In the genomic region with DNA sequence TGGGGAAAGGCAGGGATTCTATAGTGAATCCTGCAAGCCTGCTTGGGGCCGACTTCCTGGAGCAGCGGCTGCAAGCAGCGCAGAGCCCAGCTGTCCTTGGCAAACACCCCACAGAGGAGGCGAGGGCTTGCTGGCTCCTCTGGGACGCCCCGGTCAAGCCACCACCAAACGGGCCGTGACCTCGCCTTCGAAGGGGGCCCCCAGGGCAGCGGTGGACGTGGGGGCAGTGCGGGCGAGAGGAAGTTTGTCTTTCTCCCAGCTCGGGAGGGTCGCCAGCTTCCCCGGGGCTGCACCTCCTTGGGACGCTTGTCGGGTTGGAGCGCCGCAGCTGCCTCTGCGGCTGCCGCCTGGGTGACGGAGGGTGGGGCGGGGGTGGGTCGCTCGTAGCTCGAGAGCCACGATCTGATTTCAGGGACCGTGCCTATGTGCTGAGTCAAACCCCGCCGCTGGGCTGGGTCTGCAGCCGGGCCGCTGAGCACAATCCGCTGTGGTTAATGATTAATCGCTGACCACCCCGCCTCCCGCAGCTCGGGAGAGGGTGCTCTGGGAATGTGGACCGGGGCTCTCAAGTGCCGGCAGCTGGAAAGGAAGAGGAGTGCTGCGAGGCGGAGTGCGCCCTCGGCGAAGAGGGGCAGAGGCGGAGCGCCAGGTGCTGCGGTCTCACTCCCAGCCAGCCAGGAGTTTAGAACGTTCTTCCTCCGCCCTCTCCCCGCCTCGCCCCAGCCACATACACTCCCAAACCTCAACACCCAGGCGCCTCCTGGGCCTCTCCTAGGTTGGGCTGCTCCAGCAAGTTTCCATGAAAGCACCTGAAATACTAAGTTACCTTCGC, we compare ENCODE assay signal across 8 cellular contexts. TPM values are rescaled to one million over a fixed set of nuclear protein-coding genes. Genes with fewer than 3 reads are reported as not detected.
DNase-seq lines count a peak whose midpoint lies in the region; ATAC-seq and TF ChIP-seq lines count a peak whose summit lies in the region.

A gene (plus strand): TSS at position 726 of the 832 bp plus-strand sequence.

- H3K4me3 ChIP-seq in AG04450 (ENCODE audit: low read depth, low read length) (peak within 1 kb of the TSS; percentile 69), fibroblast of lung (replicated peaks in 1 of 4; ENCODE audit: control extremely low read depth in 1 of 4, insufficient read depth in 1 of 4, low read depth in 3 of 4, low read length in 4 of 4) (peak within 1 kb of the TSS; percentile 22 to 59 (median 29)), muscle layer of duodenum (ENCODE audit: low read depth in 1 of 2, low read length in 2 of 2) (peak within 1 kb of the TSS; percentile 52 to 77)

- no peaks in the 10 kb centered on the region for H3K27me3 ChIP-seq in AG04450 (ENCODE audit: control insufficient read depth, insufficient read depth, low read length)
- no peaks in the 10 kb centered on the region for H3K27me3 ChIP-seq in fibroblast of lung (ENCODE audit: control insufficient read depth, insufficient read depth, low read length)
- H3K27me3 ChIP-seq in muscle layer of duodenum (ENCODE audit: low read depth, low read length), result no peaks in the 10 kb centered on the region

- H3K79me2 ChIP-seq in fibroblast of lung (ENCODE audit: control insufficient read depth, insufficient read depth, low read length), result no peaks in the 10 kb centered on the region

- H3K4me1 ChIP-seq in fibroblast of lung (ENCODE audit: control insufficient read depth, extremely low read depth, insufficient read depth, low read length), result peaks cover 5% of the 10 kb centered on the region
- H3K4me1 ChIP-seq in muscle layer of duodenum (ENCODE audit: control insufficient read depth in 1 of 2, insufficient read depth in 2 of 2, low read length in 2 of 2), result peaks cover 0 to 6% of the 10 kb centered on the region in 2 donors

- TF ChIP-seq CTCF in AG04450 (IDR thresholded peaks at IDR 0.05; ENCODE audit: low read depth, low read length), result no peak
- no peak for TF ChIP-seq CTCF in fibroblast of lung (conservative IDR thresholded peaks at IDR 0.05 in 1 of 2, IDR thresholded peaks at IDR 0.05 in 1 of 2; ENCODE audit: low read depth in 1 of 2, low read length in 2 of 2)

- H3K4me2 ChIP-seq in fibroblast of lung (ENCODE audit: extremely low read depth, insufficient read depth, low read length), result peak within 1 kb of the TSS; percentile 61

- ATAC-seq in HG03342 (IDR thresholded peaks at IDR 0.05; ENCODE audit: unreplicated experiment) (no peak), HG02840 (IDR thresholded peaks at IDR 0.05; ENCODE audit: low FRiP score, unreplicated experiment) (no peak)

- H2AFZ ChIP-seq in fibroblast of lung (ENCODE audit: low read length), result peak within 1 kb of the TSS; percentile 22

- POLR2A ChIA-PET in AG04450 (lab: Yijun Ruan, JAX), result interaction anchor here (0.8 to 1.3 kb wide), 2 partner anchors 8 to 289 kb away, joined by 3 to 5 read pairs; no protein-coding TSS in a partner anchor

- CTCF ChIA-PET in AG04450 (lab: Charles Lee), result no interaction called here

- H3K36me3 ChIP-seq in fibroblast of lung (ENCODE audit: control insufficient read depth, insufficient read depth, low read length) (no peaks in the 10 kb centered on the region), muscle layer of duodenum (ENCODE audit: control insufficient read depth in 1 of 2, insufficient read depth in 2 of 2, low read length in 2 of 2) (no peaks in the 10 kb centered on the region)

- peak; percentile 93 for DNase-seq in AG04450 (ENCODE audit: low read depth, low spot score)
- DNase-seq in HT-29 (ENCODE audit: low spot score), result peak; percentile 97
- DNase-seq in RPMI8226, result peak; percentile 40
- peak; percentile 96 to 99 for DNase-seq in fibroblast of lung (ENCODE audit: low read depth in 2 of 2)
- DNase-seq in activated CD4-positive, alpha-beta T cell treated with anti-CD3 and anti-CD28 coated beads, Interleukin-2, amount 50 U/mL, for 48 hours, result no peak

- H3K9me3 ChIP-seq in AG04450 (ENCODE audit: control insufficient read depth, insufficient read depth, low read length) (peaks cover 8% of the 10 kb centered on the region), fibroblast of lung (ENCODE audit: control insufficient read depth, insufficient read depth, low read depth, low read length) (no peaks in the 10 kb centered on the region), muscle layer of duodenum (ENCODE audit: control insufficient read depth in 1 of 2, low read length in 2 of 2) (no peaks in the 10 kb centered on the region)

- peak within 1 kb of the TSS; percentile 60 for H3K9ac ChIP-seq in fibroblast of lung (ENCODE audit: insufficient read depth, low read length)

- no peaks in the 10 kb centered on the region for H4K20me1 ChIP-seq in fibroblast of lung (ENCODE audit: control insufficient read depth, extremely low read depth, insufficient read depth, low read length)

- H3K27ac ChIP-seq in AG04450 (ENCODE audit: low read depth, low read length), result peak within 1 kb of the TSS; percentile 96
- H3K27ac ChIP-seq in fibroblast of lung (ENCODE audit: insufficient read depth, low read length), result peak within 1 kb of the TSS; percentile 76
- peak within 1 kb of the TSS; percentile 58 for H3K27ac ChIP-seq in muscle layer of duodenum (ENCODE audit: low read length)

RNA-seq across cellular contexts. Expression of the gene that starts here (rescaled TPM):
- polyA plus RNA-seq in AG04450 (2011; rRNA removed) (2.9 and 3.6 TPM in 2 replicates), fibroblast of lung (1.00 and 2.3 TPM in 2 replicates)
- 10.4 and 21.5 TPM in 2 replicates for polyA minus RNA-seq in AG04450 (2011; rRNA and poly(A)+ RNA removed)
- 17.0 and 18.0 TPM in 2 replicates for total RNA-seq in HT-29 (2014; rRNA removed; shearing (Covaris generic))
- 0.26 and 1.3 TPM in 2 replicates for total RNA-seq in fibroblast of lung
- 0.82 and 1.8 TPM in 2 replicates for polyA plus RNA-seq in fibroblast of lung (2012)
- 1.5 and 7.5 TPM in 2 replicates for polyA minus RNA-seq in fibroblast of lung (ENCODE audit: low replicate concordance)

Comparison
In these comparisons a context has a peak if more than half of its experiments do, and no peak if none do; other contexts are left out.
1. DNase-seq: peak in AG04450 (single experiment), HT-29 (single experiment), RPMI8226 (single experiment) and fibroblast of lung (2 of 2); none in activated CD4-positive, alpha-beta T cell treated with anti-CD3 and anti-CD28 coated beads, Interleukin-2, amount 50 U/mL, for 48 hours (0 of 2).
2. Peak in every context shown above with its lines, with median percentiles within 50 percentile points of each other: H3K27ac ChIP-seq and H3K4me3 ChIP-seq.